25 cellular contexts compared by ENCODE assay signal in genomic region chr1:108598340-108598739, GRCh38. TPM values are rescaled to one million over a fixed set of nuclear protein-coding genes. Genes with fewer than 3 reads are reported as not detected.
DNase-seq lines count a peak whose midpoint lies in the region; ATAC-seq, FAIRE-seq and TF ChIP-seq lines count a peak whose summit lies in the region.
"Had no signal": no experiment of that assay in that cellular context is flagged by ENCODE, and none has a peak within 500 bp of the region (broad histone marks: within the 10 kb centered on the region; RNA-seq: fewer than 3 reads in every experiment).

No MANE protein-coding gene starts in this region.

- peaks cover 4% of the 10 kb centered on the region for H3K79me2 ChIP-seq in hepatocyte

- H3K4me1 ChIP-seq in IMR-90 (ENCODE audit: control insufficient read depth, insufficient read depth, low read length) (no peaks in the 10 kb centered on the region; the same call in 1 of the 2 replicates), hepatocyte (ENCODE audit: insufficient read depth) (peaks cover 12% of the 10 kb centered on the region)
- H3K4me1 ChIP-seq: BLaER1 had no signal

- intact Hi-C loops in IMR-90 (cut with micrococcal nuclease) = loop anchor here (5.0 kb wide), 1 partner anchor 41 kb away; no protein-coding TSS in a partner anchor

- no peak overlapping the region for H3K9ac ChIP-seq in IMR-90 (ENCODE audit: low read depth, low read length)
- H3K9ac ChIP-seq: BLaER1 had no signal

- no peak overlapping the region for H2BK120ac ChIP-seq in IMR-90 (ENCODE audit: low read depth, low read length)

- H3K4ac ChIP-seq in IMR-90 (ENCODE audit: low read depth, low read length) = no peak overlapping the region

- peaks cover 2% of the 10 kb centered on the region for H3K9me1 ChIP-seq in IMR-90 (ENCODE audit: insufficient read depth, low read length)

- H3K4me3 Mint-ChIP-seq in mesothelial cell of epicardium = no peak overlapping the region
- H3K4me3 Mint-ChIP-seq: CD4-positive, CD25-positive, alpha-beta regulatory T cell; GM23338; H9 had no signal

- dilution Hi-C loops in IMR-90 (cut with HindIII; ENCODE audit: low sequenced_read_pairs, unreplicated experiment) = no loop called here

- no peak overlapping the region for H2AK9ac ChIP-seq in IMR-90 (replicated peaks; ENCODE audit: low read depth, low read length, poor library complexity)

- H2AK5ac ChIP-seq in IMR-90 (ENCODE audit: low read depth, low read length) = no peak overlapping the region

- in situ Hi-C loops in IMR-90 (cut with MboI; ENCODE audit: low sequenced_read_pairs) = no loop called here

- H3K18ac ChIP-seq in IMR-90 (ENCODE audit: low read depth, low read length) = no peak overlapping the region

- H3K4me1 Mint-ChIP-seq in mesothelial cell of epicardium = peaks cover 45% of the 10 kb centered on the region

- no peak overlapping the region for H3K14ac ChIP-seq in IMR-90 (replicated peaks; ENCODE audit: low read depth, low read length)

- H3K9me3 ChIP-seq in IMR-90 (ENCODE audit: control insufficient read depth, insufficient read depth, low read length) = no peaks in the 10 kb centered on the region
- H3K9me3 ChIP-seq in hepatocyte (ENCODE audit: low read depth) = no peaks in the 10 kb centered on the region
- H3K9me3 ChIP-seq: BLaER1 had no signal

- no peak overlapping the region for H2BK20ac ChIP-seq in IMR-90 (ENCODE audit: low read depth, low read length)

- H3K27me3 ChIP-seq in IMR-90 (ENCODE audit: control insufficient read depth, insufficient read depth, low read length) = no peaks in the 10 kb centered on the region
- H3K27me3 ChIP-seq in hepatocyte = no peaks in the 10 kb centered on the region
- H3K27me3 ChIP-seq: BLaER1 had no signal

- no peak for TF ChIP-seq RAD21 in IMR-90 (IDR thresholded peaks at IDR 0.05; ENCODE audit: low read length)

- H3K4me3 ChIP-seq in IMR-90 (ENCODE audit: insufficient read depth, low read depth, low read length) = no peak overlapping the region
- no peak overlapping the region for H3K4me3 ChIP-seq in hepatocyte
- H3K4me3 ChIP-seq: BLaER1, GM23338, SK-N-MC had no signal

- FAIRE-seq in frontal cortex (lab: Jason Lieb, UNC) = no peak
- FAIRE-seq: HTR-8/SVneo, RCC 7860 had no signal

- no peak overlapping the region for H2BK15ac ChIP-seq in IMR-90 (ENCODE audit: low read depth, low read length)

- peak; percentile 30 for DNase-seq in NCI-H345 (lab: John Stamatoyannopoulos, UW)
- no peak for DNase-seq in NCI-H345 treated with DMSO at 0.1 percent for 48 hours (lab: John Stamatoyannopoulos, UW; ENCODE audit: unreplicated experiment)
- DNase-seq in EH (ENCODE audit: low read depth) = peak; percentile 19
- DNase-seq in IMR-90 = peak; percentile 32
- no peak for DNase-seq in hepatocyte (ENCODE audit: low spot score)
- no peak for DNase-seq in frontal cortex (ENCODE audit: low spot score in 2 of 2)
- DNase-seq in mesothelial cell of epicardium (ENCODE audit: low spot score in 2 of 2, unreplicated experiment in 2 of 2) = no peak
- DNase-seq: CD4-positive, CD25-positive, alpha-beta regulatory T cell; DMS153; DND-41; H9; KBM-7; MV-4-11; NCI-H1105; NCI-H2029 treated with DMSO at 0.1 percent for 48 hours; NCI-H2171; NCI-H446; NCI-H526 treated with DMSO at 0.1 percent for 48 hours; SIG-M5 had no signal

- CTCF ChIA-PET in IMR-90 (lab: Yijun Ruan, JAX) = no interaction called here

- H3K9me3 Mint-ChIP-seq in mesothelial cell of epicardium = no peaks in the 10 kb centered on the region
- H3K9me3 Mint-ChIP-seq: CD4-positive, CD25-positive, alpha-beta regulatory T cell; GM23338; H9 had no signal

- H4K8ac ChIP-seq in IMR-90 (ENCODE audit: low read depth in 2 of 2, low read length in 2 of 2) = no peak overlapping the region

- no peaks in the 10 kb centered on the region for H3K36me3 Mint-ChIP-seq in mesothelial cell of epicardium

- TF ChIP-seq CTCF in IMR-90 (conservative IDR thresholded peaks at IDR 0.05; ENCODE audit: low read depth, low read length) = no peak
- TF ChIP-seq CTCF in hepatocyte (IDR thresholded peaks at IDR 0.05; ENCODE audit: poor library complexity) = no peak
- no peak for TF ChIP-seq CTCF in mesothelial cell of epicardium (IDR thresholded peaks at IDR 0.05; ENCODE audit: unreplicated experiment)

- H3K4me2 ChIP-seq in IMR-90 (ENCODE audit: low read depth, low read length) = no peak overlapping the region
- H3K4me2 ChIP-seq in hepatocyte = no peak overlapping the region
- H3K4me2 ChIP-seq: BLaER1, GM23338 had no signal

- WGBS in IMR-90 (ENCODE audit: extremely low coverage in 2 of 2, insufficient read length in 1 of 2), 2 experiments = no CpG with 5 or more reads among the region's 1 CpG
- WGBS in hepatocyte (ENCODE audit: low lambda C conversion rate, missing lambda C conversion rate) = 74% methylated on average over 1 of the region's 1 CpG

- no peak overlapping the region for H3K27ac Mint-ChIP-seq in mesothelial cell of epicardium
- H3K27ac Mint-ChIP-seq: GM23338, H9 had no signal

- H3K36me3 ChIP-seq in IMR-90 (ENCODE audit: control insufficient read depth, insufficient read depth, low read length) (no peaks in the 10 kb centered on the region), hepatocyte (replicated peaks; ENCODE audit: insufficient read depth, low read depth) (no peaks in the 10 kb centered on the region)

- H3K27ac ChIP-seq in IMR-90 (ENCODE audit: insufficient read depth, low read length) = no peak overlapping the region
- peak overlapping the region; percentile 63 for H3K27ac ChIP-seq in hepatocyte
- H3K27ac ChIP-seq: BLaER1, SK-N-MC had no signal

- TF ChIP-seq POLR2A in IMR-90 (IDR thresholded peaks at IDR 0.05; ENCODE audit: low read depth, low read length) = no peak

- no peak overlapping the region for H4K5ac ChIP-seq in IMR-90 (ENCODE audit: low read depth, low read length)

- BruUV-seq in IMR-90 (replicated peaks; lab: Mats Ljungman, UMichigan) = no TSS peak

- no peaks in the 10 kb centered on the region for H3K9me2 ChIP-seq in hepatocyte (replicated peaks; ENCODE audit: insufficient read depth)

- no peak overlapping the region for H4K91ac ChIP-seq in IMR-90 (ENCODE audit: insufficient read depth, low read depth, low read length)

- POLR2A ChIA-PET in IMR-90 (lab: Charles Lee; ENCODE audit: unreplicated experiment) = no interaction called here

- H3K56ac ChIP-seq in IMR-90 (ENCODE audit: extremely low read depth, insufficient read depth, low read length) = no peak overlapping the region

- H2AFZ ChIP-seq in IMR-90 (replicated peaks; ENCODE audit: low read length, poor library complexity) = no peak overlapping the region
- H2AFZ ChIP-seq in hepatocyte = no peak overlapping the region
- H2AFZ ChIP-seq: GM23338 had no signal

- peaks cover 0 to 10% of the 10 kb centered on the region in 2 experiments; a peak in 3 of 4 replicates for H3K79me1 ChIP-seq in IMR-90 (ENCODE audit: low read depth in 1 of 2, low read length in 2 of 2)

- no peak overlapping the region for H3K23ac ChIP-seq in IMR-90 (ENCODE audit: low read depth, low read length)

- H2BK5ac ChIP-seq in IMR-90 (ENCODE audit: low read depth, low read length, poor library complexity, severe bottlenecking) = no peak overlapping the region

- H4K20me1 ChIP-seq in IMR-90 (ENCODE audit: insufficient read depth, low read length) (no peaks in the 10 kb centered on the region), hepatocyte (ENCODE audit: insufficient read depth, poor library complexity, severe bottlenecking) (no peaks in the 10 kb centered on the region)

- no peaks in the 10 kb centered on the region for H3K27me3 Mint-ChIP-seq in mesothelial cell of epicardium (ENCODE audit: low read depth)
- H3K27me3 Mint-ChIP-seq: CD4-positive, CD25-positive, alpha-beta regulatory T cell had no signal

- peak; percentile 23; the same call in 1 of the 2 replicates for ATAC-seq in IMR-90 (ENCODE audit: low read depth)
- no peak for ATAC-seq in GM21786 (IDR thresholded peaks at IDR 0.05; ENCODE audit: unreplicated experiment)
- ATAC-seq: GM23338 had no signal

TF ChIP-seq in IMR-90, 13 proteins besides CTCF, POLR2A, EP300 and RAD21:
- TF ChIP-seq MAFK (IDR thresholded peaks at IDR 0.05; ENCODE audit: low read depth, low read length) (no peak), FOS (IDR thresholded peaks at IDR 0.05; ENCODE audit: low read depth, low read length) (no peak), SMC3 (IDR thresholded peaks at IDR 0.05; ENCODE audit: low read depth, low read length) (no peak)

RNA-seq across cellular contexts. Expression of gene EEIG2, which starts 38.4 kb away (rescaled TPM):
- total RNA-seq in IMR-90 (2012; rRNA removed) (4.8 and 5.8 TPM in 2 replicates), hepatocyte (16.0 and 16.1 TPM in 2 replicates), frontal cortex (56.7 TPM), mesothelial cell of epicardium (12.4 to 13.9 TPM (median 12.6 TPM) in 3 replicates)
- polyA plus RNA-seq in IMR-90 (2012; rRNA removed) (1.4 and 1.7 TPM in 2 replicates), hepatocyte (3.6 and 5.1 TPM in 2 replicates)
- 0.26 and 0.34 TPM in 2 replicates for polyA plus RNA-seq in IMR-90 (2012; cell fraction: cytosol; rRNA removed)
- 0.36 and 2.0 TPM in 2 replicates for polyA plus RNA-seq in IMR-90 (2012; cell fraction: nucleus; rRNA removed; ENCODE audit: low replicate concordance)

Comparison
In these comparisons a context has a peak if more than half of its experiments do, and no peak if none do; other contexts are left out.
1. DNase-seq: peak in NCI-H345 (single experiment), EH (single experiment) and IMR-90 (single experiment); none in NCI-H345 treated with DMSO at 0.1 percent for 48 hours (single experiment), hepatocyte (single experiment), frontal cortex (0 of 2) and mesothelial cell of epicardium (0 of 2).